Comparison of ENCODE assay signal across 1 cellular context in the genomic region with DNA sequence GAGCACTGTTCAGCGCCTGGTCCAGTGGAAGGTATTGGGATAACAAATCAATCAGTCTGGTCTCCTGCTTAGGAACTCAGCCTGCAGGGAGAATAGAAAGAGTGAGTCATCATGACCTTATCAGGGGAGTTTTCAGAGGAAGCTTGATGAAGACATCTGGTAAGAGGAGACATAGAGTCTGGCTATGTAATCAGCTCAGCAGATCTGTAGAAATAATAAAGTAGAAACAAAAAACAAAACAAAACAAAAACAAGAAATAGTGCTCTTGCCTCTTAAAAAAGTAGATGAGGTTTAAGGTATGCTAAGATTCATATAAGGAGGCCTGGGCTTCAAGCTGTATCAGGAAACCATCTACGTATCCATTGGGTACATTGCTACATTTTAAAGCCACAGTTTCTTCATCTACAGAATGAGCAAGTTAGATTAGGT.
A peak's percentile ranks its signal among the peaks of the same experiment; 100 is the strongest.
TF ChIP-seq lines count a peak whose summit lies in the region.

No MANE protein-coding gene starts in this region.

TF ChIP-seq in K562, 482 proteins besides CTCF, POLR2A, EP300 and RAD21 (continued from another document and continues in another):
- TF ChIP-seq ZNF717 (CRISPR knock-in tag; IDR thresholded peaks at IDR 0.05), result no peak
- TF ChIP-seq, protein P1, sequence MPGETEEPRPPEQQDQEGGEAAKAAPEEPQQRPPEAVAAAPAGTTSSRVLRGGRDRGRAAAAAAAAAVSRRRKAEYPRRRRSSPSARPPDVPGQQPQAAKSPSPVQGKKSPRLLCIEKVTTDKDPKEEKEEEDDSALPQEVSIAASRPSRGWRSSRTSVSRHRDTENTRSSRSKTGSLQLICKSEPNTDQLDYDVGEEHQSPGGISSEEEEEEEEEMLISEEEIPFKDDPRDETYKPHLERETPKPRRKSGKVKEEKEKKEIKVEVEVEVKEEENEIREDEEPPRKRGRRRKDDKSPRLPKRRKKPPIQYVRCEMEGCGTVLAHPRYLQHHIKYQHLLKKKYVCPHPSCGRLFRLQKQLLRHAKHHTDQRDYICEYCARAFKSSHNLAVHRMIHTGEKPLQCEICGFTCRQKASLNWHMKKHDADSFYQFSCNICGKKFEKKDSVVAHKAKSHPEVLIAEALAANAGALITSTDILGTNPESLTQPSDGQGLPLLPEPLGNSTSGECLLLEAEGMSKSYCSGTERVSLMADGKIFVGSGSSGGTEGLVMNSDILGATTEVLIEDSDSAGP (CRISPR knock-in tag; IDR thresholded peaks at IDR 0.05), result no peak
- peak; percentile 99 for TF ChIP-seq JUND (IDR thresholded peaks at IDR 0.05; ENCODE audit: borderline replicate concordance, low read depth, low read length)
- TF ChIP-seq JUND (tag; IDR thresholded peaks at IDR 0.05; ENCODE audit: borderline replicate concordance, low read depth, low read length), result peak; percentile 98
- TF ChIP-seq ATF1 (CRISPR knock-in tag; IDR thresholded peaks at IDR 0.05), result no peak
- 0 out of 2 replicates have a peak, but pooled peaks have one; percentile 23 for TF ChIP-seq ATF1 (tag; IDR thresholded peaks at IDR 0.05)
- peak; percentile 28; the same call in 1 of the 2 replicates for TF ChIP-seq LEF1 (IDR thresholded peaks at IDR 0.05)
- TF ChIP-seq CCNT2 (IDR thresholded peaks at IDR 0.05; ENCODE audit: borderline replicate concordance, extremely low read depth, insufficient read length, low read depth, low read length), result peak; percentile 21
- TF ChIP-seq, protein P2, sequence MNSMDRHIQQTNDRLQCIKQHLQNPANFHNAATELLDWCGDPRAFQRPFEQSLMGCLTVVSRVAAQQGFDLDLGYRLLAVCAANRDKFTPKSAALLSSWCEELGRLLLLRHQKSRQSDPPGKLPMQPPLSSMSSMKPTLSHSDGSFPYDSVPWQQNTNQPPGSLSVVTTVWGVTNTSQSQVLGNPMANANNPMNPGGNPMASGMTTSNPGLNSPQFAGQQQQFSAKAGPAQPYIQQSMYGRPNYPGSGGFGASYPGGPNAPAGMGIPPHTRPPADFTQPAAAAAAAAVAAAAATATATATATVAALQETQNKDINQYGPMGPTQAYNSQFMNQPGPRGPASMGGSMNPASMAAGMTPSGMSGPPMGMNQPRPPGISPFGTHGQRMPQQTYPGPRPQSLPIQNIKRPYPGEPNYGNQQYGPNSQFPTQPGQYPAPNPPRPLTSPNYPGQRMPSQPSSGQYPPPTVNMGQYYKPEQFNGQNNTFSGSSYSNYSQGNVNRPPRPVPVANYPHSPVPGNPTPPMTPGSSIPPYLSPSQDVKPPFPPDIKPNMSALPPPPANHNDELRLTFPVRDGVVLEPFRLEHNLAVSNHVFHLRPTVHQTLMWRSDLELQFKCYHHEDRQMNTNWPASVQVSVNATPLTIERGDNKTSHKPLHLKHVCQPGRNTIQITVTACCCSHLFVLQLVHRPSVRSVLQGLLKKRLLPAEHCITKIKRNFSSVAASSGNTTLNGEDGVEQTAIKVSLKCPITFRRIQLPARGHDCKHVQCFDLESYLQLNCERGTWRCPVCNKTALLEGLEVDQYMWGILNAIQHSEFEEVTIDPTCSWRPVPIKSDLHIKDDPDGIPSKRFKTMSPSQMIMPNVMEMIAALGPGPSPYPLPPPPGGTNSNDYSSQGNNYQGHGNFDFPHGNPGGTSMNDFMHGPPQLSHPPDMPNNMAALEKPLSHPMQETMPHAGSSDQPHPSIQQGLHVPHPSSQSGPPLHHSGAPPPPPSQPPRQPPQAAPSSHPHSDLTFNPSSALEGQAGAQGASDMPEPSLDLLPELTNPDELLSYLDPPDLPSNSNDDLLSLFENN (IDR thresholded peaks at IDR 0.05; ENCODE audit: low read depth in 2 of 2, low read length in 2 of 2), result no peak
- TF ChIP-seq RNF2 (IDR thresholded peaks at IDR 0.05), result no peak
- TF ChIP-seq MAZ (CRISPR knock-in tag; conservative IDR thresholded peaks at IDR 0.05 in 1 of 2, IDR thresholded peaks at IDR 0.05 in 1 of 2), result peak in 1 of 2 experiments; percentile 33; a peak in 1 of 4 replicates
- TF ChIP-seq NFE2 (IDR thresholded peaks at IDR 0.05; ENCODE audit: low read depth), result peak; percentile 50
- TF ChIP-seq ZC3H4 (CRISPR knock-in tag; IDR thresholded peaks at IDR 0.05; ENCODE audit: borderline replicate concordance), result no peak
- TF ChIP-seq ZNF408 (CRISPR knock-in tag; IDR thresholded peaks at IDR 0.05; ENCODE audit: low read depth), result no peak
- TF ChIP-seq, protein P3, sequence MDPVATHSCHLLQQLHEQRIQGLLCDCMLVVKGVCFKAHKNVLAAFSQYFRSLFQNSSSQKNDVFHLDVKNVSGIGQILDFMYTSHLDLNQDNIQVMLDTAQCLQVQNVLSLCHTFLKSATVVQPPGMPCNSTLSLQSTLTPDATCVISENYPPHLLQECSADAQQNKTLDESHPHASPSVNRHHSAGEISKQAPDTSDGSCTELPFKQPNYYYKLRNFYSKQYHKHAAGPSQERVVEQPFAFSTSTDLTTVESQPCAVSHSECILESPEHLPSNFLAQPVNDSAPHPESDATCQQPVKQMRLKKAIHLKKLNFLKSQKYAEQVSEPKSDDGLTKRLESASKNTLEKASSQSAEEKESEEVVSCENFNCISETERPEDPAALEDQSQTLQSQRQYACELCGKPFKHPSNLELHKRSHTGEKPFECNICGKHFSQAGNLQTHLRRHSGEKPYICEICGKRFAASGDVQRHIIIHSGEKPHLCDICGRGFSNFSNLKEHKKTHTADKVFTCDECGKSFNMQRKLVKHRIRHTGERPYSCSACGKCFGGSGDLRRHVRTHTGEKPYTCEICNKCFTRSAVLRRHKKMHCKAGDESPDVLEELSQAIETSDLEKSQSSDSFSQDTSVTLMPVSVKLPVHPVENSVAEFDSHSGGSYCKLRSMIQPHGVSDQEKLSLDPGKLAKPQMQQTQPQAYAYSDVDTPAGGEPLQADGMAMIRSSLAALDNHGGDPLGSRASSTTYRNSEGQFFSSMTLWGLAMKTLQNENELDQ (CRISPR knock-in tag; IDR thresholded peaks at IDR 0.05; ENCODE audit: borderline replicate concordance), result no peak
- no peak for TF ChIP-seq CBX3 (IDR thresholded peaks at IDR 0.05; ENCODE audit: borderline replicate concordance in 1 of 2, low read length in 2 of 2)
- TF ChIP-seq KLF16 (IDR thresholded peaks at IDR 0.05), result no peak
- TF ChIP-seq ZNF551 (CRISPR knock-in tag; IDR thresholded peaks at IDR 0.05), result no peak
- TF ChIP-seq NUFIP1 (IDR thresholded peaks at IDR 0.05; ENCODE audit: partially characterized antibody), result no peak
- no peak for TF ChIP-seq ZBTB5 (IDR thresholded peaks at IDR 0.05)
- TF ChIP-seq, protein P4, sequence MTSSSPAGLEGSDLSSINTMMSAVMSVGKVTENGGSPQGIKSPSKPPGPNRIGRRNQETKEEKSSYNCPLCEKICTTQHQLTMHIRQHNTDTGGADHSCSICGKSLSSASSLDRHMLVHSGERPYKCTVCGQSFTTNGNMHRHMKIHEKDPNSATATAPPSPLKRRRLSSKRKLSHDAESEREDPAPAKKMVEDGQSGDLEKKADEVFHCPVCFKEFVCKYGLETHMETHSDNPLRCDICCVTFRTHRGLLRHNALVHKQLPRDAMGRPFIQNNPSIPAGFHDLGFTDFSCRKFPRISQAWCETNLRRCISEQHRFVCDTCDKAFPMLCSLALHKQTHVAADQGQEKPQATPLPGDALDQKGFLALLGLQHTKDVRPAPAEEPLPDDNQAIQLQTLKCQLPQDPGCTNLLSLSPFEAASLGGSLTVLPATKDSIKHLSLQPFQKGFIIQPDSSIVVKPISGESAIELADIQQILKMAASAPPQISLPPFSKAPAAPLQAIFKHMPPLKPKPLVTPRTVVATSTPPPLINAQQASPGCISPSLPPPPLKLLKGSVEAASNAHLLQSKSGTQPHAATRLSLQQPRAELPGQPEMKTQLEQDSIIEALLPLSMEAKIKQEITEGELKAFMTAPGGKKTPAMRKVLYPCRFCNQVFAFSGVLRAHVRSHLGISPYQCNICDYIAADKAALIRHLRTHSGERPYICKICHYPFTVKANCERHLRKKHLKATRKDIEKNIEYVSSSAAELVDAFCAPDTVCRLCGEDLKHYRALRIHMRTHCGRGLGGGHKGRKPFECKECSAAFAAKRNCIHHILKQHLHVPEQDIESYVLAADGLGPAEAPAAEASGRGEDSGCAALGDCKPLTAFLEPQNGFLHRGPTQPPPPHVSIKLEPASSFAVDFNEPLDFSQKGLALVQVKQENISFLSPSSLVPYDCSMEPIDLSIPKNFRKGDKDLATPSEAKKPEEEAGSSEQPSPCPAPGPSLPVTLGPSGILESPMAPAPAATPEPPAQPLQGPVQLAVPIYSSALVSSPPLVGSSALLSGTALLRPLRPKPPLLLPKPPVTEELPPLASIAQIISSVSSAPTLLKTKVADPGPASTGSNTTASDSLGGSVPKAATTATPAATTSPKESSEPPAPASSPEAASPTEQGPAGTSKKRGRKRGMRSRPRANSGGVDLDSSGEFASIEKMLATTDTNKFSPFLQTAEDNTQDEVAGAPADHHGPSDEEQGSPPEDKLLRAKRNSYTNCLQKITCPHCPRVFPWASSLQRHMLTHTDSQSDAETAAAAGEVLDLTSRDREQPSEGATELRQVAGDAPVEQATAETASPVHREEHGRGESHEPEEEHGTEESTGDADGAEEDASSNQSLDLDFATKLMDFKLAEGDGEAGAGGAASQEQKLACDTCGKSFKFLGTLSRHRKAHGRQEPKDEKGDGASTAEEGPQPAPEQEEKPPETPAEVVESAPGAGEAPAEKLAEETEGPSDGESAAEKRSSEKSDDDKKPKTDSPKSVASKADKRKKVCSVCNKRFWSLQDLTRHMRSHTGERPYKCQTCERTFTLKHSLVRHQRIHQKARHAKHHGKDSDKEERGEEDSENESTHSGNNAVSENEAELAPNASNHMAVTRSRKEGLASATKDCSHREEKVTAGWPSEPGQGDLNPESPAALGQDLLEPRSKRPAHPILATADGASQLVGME (CRISPR knock-in tag; IDR thresholded peaks at IDR 0.05), result no peak
- TF ChIP-seq, protein P5, sequence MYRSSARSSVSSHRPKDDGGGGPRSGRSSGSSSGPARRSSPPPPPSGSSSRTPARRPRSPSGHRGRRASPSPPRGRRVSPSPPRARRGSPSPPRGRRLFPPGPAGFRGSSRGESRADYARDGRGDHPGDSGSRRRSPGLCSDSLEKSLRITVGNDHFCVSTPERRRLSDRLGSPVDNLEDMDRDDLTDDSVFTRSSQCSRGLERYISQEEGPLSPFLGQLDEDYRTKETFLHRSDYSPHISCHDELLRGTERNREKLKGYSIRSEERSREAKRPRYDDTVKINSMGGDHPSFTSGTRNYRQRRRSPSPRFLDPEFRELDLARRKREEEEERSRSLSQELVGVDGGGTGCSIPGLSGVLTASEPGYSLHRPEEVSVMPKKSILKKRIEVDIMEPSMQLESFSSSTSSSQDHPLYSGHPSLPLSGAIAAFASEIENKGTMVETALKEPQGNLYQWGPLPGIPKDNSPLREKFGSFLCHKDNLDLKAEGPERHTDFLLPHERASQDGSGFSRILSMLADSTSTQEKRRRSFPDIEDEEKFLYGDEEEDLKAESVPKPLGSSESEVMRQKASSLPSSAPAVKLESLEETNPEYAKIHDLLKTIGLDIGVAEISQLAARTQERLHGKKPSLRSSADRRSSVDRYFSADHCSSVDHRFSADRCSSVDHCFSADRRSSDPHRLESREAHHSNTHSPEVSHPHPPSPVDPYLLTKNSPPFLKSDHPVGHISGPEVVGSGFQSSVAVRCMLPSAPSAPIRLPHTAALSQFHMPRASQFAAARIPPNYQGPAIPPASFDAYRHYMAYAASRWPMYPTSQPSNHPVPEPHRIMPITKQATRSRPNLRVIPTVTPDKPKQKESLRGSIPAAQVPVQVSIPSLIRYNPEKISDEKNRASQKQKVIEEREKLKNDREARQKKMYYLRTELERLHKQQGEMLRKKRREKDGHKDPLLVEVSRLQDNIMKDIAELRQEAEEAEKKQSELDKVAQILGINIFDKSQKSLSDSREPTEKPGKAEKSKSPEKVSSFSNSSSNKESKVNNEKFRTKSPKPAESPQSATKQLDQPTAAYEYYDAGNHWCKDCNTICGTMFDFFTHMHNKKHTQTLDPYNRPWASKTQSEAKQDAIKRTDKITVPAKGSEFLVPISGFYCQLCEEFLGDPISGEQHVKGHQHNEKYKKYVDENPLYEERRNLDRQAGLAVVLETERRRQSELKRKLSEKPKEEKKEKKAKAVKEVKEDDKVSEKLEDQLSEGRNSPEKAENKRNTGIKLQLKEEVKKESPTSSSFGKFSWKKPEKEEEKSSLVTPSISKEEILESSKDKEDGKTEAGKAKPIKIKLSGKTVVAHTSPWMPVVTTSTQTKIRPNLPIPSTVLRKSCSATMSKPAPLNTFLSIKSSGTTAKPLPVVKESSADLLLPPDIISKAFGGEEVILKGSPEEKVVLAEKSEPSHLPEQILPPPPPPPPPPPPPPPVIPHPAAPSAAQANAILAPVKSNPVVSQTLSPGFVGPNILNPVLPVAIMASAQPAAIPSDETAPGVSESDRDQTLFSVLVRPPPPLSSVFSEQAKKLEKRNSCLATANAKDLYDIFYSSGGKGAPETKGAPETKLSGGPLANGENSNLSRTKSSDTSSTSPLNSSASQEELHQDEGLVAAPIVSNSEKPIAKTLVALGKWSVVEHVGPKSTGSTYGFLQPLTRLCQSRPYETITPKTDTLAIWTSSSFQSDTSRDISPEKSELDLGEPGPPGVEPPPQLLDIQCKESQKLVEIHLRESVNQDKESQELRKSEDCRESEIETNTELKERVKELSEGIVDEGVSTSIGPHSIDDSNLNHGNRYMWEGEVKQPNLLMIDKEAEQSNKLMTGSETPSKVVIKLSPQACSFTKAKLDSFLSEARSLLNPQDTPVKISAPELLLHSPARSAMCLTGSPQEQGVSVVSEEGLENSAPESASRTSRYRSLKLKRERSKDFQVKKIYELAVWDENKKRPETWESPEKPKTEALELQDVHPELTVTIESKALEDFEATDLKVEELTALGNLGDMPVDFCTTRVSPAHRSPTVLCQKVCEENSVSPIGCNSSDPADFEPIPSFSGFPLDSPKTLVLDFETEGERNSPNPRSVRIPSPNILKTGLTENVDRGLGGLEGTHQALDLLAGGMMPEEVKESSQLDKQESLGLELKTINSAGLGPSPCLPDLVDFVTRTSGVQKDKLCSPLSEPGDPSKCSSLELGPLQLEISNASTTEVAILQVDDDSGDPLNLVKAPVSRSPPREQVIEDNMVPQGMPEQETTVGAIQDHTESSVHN (IDR thresholded peaks at IDR 0.05; ENCODE audit: borderline replicate concordance in 1 of 2, low read depth in 1 of 2), result 0 out of 4 replicates have a peak, but pooled peaks of 1 of the 2 experiments have one; percentile 25
- no peak for TF ChIP-seq ESRRA (IDR thresholded peaks at IDR 0.05; ENCODE audit: borderline replicate concordance, low read depth)
- TF ChIP-seq MEIS2 (IDR thresholded peaks at IDR 0.05; ENCODE audit: partially characterized antibody), result peak; percentile 90
